In the genomic region with DNA sequence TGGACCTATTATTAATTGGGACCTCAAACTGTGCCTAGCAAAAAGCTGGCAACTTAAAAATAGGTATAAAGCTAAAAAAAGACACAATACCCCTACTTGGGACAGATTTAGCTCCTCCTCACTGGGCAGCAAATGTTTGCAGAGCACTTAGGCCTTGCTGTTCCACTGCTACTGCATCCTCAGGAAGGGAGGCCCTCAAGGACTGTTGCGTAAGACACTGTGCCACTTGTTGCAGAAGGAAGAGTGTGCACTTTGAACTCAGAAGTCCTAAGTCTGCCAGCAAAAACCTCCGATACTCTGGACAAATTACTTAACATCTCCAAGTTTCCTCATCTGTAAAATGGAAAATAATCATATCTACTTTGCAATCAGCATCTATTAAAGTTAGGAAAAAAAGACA, we compare ENCODE assay signal across 1 cellular context.
TF ChIP-seq lines count a peak whose summit lies in the region.

No MANE protein-coding gene starts in this region.

TF ChIP-seq in HepG2, 621 proteins besides CTCF, POLR2A, EP300 and RAD21 (continued from another document):
- TF ChIP-seq, protein P1, sequence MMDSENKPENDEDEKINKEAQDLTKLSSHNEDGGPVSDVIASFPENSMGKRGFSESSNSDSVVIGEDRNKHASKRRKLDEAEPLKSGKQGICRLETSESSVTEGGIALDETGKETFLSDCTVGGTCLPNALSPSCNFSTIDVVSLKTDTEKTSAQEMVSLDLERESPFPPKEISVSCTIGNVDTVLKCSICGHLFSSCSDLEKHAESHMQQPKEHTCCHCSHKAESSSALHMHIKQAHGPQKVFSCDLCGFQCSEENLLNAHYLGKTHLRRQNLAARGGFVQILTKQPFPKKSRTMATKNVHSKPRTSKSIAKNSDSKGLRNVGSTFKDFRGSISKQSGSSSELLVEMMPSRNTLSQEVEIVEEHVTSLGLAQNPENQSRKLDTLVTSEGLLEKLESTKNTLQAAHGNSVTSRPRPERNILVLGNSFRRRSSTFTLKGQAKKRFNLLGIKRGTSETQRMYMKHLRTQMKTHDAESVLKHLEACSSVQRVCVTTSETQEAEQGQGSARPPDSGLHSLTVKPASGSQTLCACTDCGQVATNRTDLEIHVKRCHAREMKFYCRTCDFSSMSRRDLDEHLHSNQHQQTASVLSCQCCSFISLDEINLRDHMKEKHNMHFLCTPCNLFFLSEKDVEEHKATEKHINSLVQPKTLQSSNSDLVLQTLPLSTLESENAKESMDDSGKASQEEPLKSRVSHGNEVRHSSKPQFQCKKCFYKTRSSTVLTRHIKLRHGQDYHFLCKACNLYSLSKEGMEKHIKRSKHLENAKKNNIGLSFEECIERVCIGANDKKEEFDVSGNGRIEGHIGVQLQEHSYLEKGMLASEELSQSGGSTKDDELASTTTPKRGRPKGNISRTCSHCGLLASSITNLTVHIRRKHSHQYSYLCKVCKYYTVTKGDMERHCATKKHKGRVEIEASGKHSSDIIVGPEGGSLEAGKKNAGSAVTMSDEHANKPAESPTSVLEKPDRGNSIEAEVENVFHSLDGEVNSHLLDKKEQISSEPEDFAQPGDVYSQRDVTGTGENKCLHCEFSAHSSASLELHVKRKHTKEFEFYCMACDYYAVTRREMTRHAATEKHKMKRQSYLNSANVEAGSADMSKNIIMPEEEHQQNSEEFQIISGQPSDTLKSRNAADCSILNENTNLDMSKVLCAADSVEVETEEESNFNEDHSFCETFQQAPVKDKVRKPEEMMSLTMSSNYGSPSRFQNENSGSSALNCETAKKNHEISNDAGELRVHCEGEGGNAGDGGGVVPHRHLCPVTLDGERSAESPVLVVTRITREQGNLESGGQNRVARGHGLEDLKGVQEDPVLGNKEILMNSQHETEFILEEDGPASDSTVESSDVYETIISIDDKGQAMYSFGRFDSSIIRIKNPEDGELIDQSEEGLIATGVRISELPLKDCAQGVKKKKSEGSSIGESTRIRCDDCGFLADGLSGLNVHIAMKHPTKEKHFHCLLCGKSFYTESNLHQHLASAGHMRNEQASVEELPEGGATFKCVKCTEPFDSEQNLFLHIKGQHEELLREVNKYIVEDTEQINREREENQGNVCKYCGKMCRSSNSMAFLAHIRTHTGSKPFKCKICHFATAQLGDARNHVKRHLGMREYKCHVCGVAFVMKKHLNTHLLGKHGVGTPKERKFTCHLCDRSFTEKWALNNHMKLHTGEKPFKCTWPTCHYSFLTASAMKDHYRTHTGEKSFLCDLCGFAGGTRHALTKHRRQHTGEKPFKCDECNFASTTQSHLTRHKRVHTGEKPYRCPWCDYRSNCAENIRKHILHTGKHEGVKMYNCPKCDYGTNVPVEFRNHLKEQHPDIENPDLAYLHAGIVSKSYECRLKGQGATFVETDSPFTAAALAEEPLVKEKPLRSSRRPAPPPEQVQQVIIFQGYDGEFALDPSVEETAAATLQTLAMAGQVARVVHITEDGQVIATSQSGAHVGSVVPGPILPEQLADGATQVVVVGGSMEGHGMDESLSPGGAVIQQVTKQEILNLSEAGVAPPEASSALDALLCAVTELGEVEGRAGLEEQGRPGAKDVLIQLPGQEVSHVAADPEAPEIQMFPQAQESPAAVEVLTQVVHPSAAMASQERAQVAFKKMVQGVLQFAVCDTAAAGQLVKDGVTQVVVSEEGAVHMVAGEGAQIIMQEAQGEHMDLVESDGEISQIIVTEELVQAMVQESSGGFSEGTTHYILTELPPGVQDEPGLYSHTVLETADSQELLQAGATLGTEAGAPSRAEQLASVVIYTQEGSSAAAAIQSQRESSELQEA (CRISPR knock-in tag; IDR thresholded peaks at IDR 0.05; ENCODE audit: not compliant biosample characterization) = no peak
- TF ChIP-seq STAT5B (CRISPR knock-in tag; IDR thresholded peaks at IDR 0.05) = no peak
- TF ChIP-seq NR2F6 (IDR thresholded peaks at IDR 0.05) = no peak
- TF ChIP-seq NR2F6 (CRISPR knock-in tag; IDR thresholded peaks at IDR 0.05) = no peak
- peak; percentile 67; the same call in 1 of the 2 replicates for TF ChIP-seq CEBPB (IDR thresholded peaks at IDR 0.05; ENCODE audit: borderline replicate concordance, low read depth, low read length)
- TF ChIP-seq SUZ12 (IDR thresholded peaks at IDR 0.05; ENCODE audit: low read depth, low read length) = no peak
